24 cellular contexts compared by ENCODE assay signal in the genomic region with DNA sequence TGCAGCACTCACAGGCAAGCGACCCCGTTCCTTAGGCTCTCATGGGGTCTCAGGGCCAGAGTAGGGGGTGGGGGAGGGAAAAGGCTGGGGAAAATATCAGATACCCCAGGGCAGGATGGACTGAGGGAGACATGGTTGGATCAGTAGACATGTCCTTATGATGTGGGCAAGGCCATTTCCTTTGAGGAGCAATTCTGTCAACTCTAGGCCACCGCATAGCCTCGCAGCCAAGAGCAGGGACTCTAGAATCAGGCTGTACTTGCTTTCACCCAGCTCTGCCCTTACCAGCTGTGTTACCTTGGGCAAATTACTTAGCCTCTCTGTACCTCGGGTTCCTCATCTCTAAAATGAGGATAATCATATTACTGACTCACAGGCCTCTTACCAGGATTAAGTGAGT. TPM values are rescaled to one million over a fixed set of nuclear protein-coding genes. Genes with fewer than 3 reads are reported as not detected.
DNase-seq lines count a peak whose midpoint lies in the region; ATAC-seq, FAIRE-seq and TF ChIP-seq lines count a peak whose summit lies in the region.
"Had no signal": no experiment of that assay in that cellular context is flagged by ENCODE, and none has a peak within 500 bp of the region (broad histone marks: within the 10 kb centered on the region; RNA-seq: fewer than 3 reads in every experiment).

No MANE protein-coding gene starts in this region.

- no peaks in the 10 kb centered on the region for H3K27me3 ChIP-seq in CD4-positive, CD25-positive, alpha-beta regulatory T cell (ENCODE audit: control insufficient read depth, insufficient read depth, low read length)

- no peak for TF ChIP-seq POLR2A in A549 (IDR thresholded peaks at IDR 0.05; ENCODE audit: low read length)

- H3K4me1 ChIP-seq in A549, result peaks cover 19% of the 10 kb centered on the region
- peaks cover 52% of the 10 kb centered on the region for H3K4me1 ChIP-seq in CD4-positive, CD25-positive, alpha-beta regulatory T cell (ENCODE audit: control insufficient read depth, insufficient read depth, low read length, poor library complexity, severe bottlenecking)

- CTCF ChIA-PET in A549 (lab: Yijun Ruan, JAX), result interaction anchor here (1.2 kb wide), 1 partner anchor 233 kb away, joined by 3 read pairs; no protein-coding TSS in a partner anchor

- no peak for TF ChIP-seq EP300 in A549 (IDR thresholded peaks at IDR 0.05)

- 72% methylated on average over 3 of the region's 5 CpGs for WGBS in A549 (ENCODE audit: missing lambda C conversion rate)

- DNase-seq in A549 (ENCODE audit: low read depth in 1 of 2, low spot score in 1 of 2), result no peak
- DNase-seq in CD4-positive, CD25-positive, alpha-beta regulatory T cell, result no peak
- DNase-seq in RKO (ENCODE audit: low spot score), result peak; percentile 82
- DNase-seq in immature natural killer cell, result no peak
- DNase-seq in MV-4-11 (lab: John Stamatoyannopoulos, UW), result no peak
- DNase-seq in activated T-helper 2 cell treated with anti-CD3 and anti-CD28 coated beads, Interferon-gamma antibody, Interleukin-2, Interleukin-4, amounts not matched to agents 10 μg/mL and 5 μg/mL and 100 μg/mL, durations not matched to agents 14 hours and 24 hours and 36 hours (ENCODE audit: low spot score), result no peak
- DNase-seq: activated CD8-positive, alpha-beta memory T cell treated with anti-CD3 and anti-CD28 coated beads, Interleukin-2, amount 50 U/mL, for 48 hours; CD4-positive, alpha-beta memory T cell; cerebellar nuclear complex; DMS153; foreskin melanocyte; Kasumi-1; NCI-H1092; NCI-H187 treated with DMSO at 0.1 percent for 48 hours; stimulated activated CD4-positive, alpha-beta T cell treated with anti-CD3 and anti-CD28 coated beads, Interleukin-12 subunit alpha, Interleukin-12 subunit beta, amount 100 ng/mL, for 4 hours; stimulated activated CD4-positive, alpha-beta T cell treated with anti-CD3 and anti-CD28 coated beads, Interleukin-4, amount 100 ng/mL, for 24 hours; stimulated activated naive CD4-positive, alpha-beta T cell; T-helper 9 cell had no signal

- H3K4me3 Mint-ChIP-seq in CD4-positive, CD25-positive, alpha-beta regulatory T cell, result peak overlapping the region in 3 of 4 donors; percentile 22 to 97 (median 38)
- H3K4me3 Mint-ChIP-seq in immature natural killer cell, result peak overlapping the region; percentile 10 to 50 (median 21)
- no peak overlapping the region for H3K4me3 Mint-ChIP-seq in activated T-helper 2 cell treated with anti-CD3 and anti-CD28 coated beads, Interferon-gamma antibody, Interleukin-2, Interleukin-4, amounts not matched to agents 10 μg/mL and 5 μg/mL and 100 μg/mL, durations not matched to agents 14 hours and 24 hours and 36 hours (ENCODE audit: low read depth)
- H3K4me3 Mint-ChIP-seq: activated naive CD8-positive, alpha-beta T cell; memory B cell had no signal

- peak overlapping the region in 1 of 3 donors; percentile 76 for H3K27ac Mint-ChIP-seq in CD4-positive, CD25-positive, alpha-beta regulatory T cell
- peak overlapping the region in 4 of 6 donors; percentile 17 to 80 (median 76) for H3K27ac Mint-ChIP-seq in immature natural killer cell
- H3K27ac Mint-ChIP-seq in activated T-helper 2 cell treated with anti-CD3 and anti-CD28 coated beads, Interferon-gamma antibody, Interleukin-2, Interleukin-4, amounts not matched to agents 10 μg/mL and 5 μg/mL and 100 μg/mL, durations not matched to agents 14 hours and 24 hours and 36 hours, result no peak overlapping the region
- H3K27ac Mint-ChIP-seq: activated naive CD8-positive, alpha-beta T cell; activated T-helper 17 cell treated with anti-CD3 and anti-CD28 coated beads, Interleukin-2, amount 50 U/mL, for 72 hours; memory B cell had no signal

- no peaks in the 10 kb centered on the region for H3K9me3 ChIP-seq in A549
- no peaks in the 10 kb centered on the region for H3K9me3 ChIP-seq in CD4-positive, CD25-positive, alpha-beta regulatory T cell (ENCODE audit: control insufficient read depth in 2 of 2, low read length in 2 of 2)
- H3K9me3 ChIP-seq: thoracic aorta had no signal

- H3K36me3 Mint-ChIP-seq in CD4-positive, CD25-positive, alpha-beta regulatory T cell, result peaks cover 2% of the 10 kb centered on the region
- peaks cover 0 to 3% (median 2%) of the 10 kb centered on the region in 3 donors for H3K36me3 Mint-ChIP-seq in immature natural killer cell
- peaks cover 11% of the 10 kb centered on the region for H3K36me3 Mint-ChIP-seq in activated T-helper 2 cell treated with anti-CD3 and anti-CD28 coated beads, Interferon-gamma antibody, Interleukin-2, Interleukin-4, amounts not matched to agents 10 μg/mL and 5 μg/mL and 100 μg/mL, durations not matched to agents 14 hours and 24 hours and 36 hours (ENCODE audit: low read depth)
- H3K36me3 Mint-ChIP-seq: activated naive CD8-positive, alpha-beta T cell had no signal

- no peak for TF ChIP-seq CTCF in A549 (IDR thresholded peaks at IDR 0.05)

- peaks cover 20 to 88% (median 38%) of the 10 kb centered on the region in 4 donors for H3K4me1 Mint-ChIP-seq in CD4-positive, CD25-positive, alpha-beta regulatory T cell
- H3K4me1 Mint-ChIP-seq in immature natural killer cell, result peaks cover 83 to 86% of the 10 kb centered on the region in 2 donors
- peaks cover 38% of the 10 kb centered on the region for H3K4me1 Mint-ChIP-seq in activated T-helper 2 cell treated with anti-CD3 and anti-CD28 coated beads, Interferon-gamma antibody, Interleukin-2, Interleukin-4, amounts not matched to agents 10 μg/mL and 5 μg/mL and 100 μg/mL, durations not matched to agents 14 hours and 24 hours and 36 hours (ENCODE audit: low read depth)

- ATAC-seq in A549 (no peak), HG03039 (IDR thresholded peaks at IDR 0.05; ENCODE audit: unreplicated experiment) (no peak), GM21360 (IDR thresholded peaks at IDR 0.05; ENCODE audit: unreplicated experiment) (no peak)
- no peak for ATAC-seq in CD4-positive, CD25-positive, alpha-beta regulatory T cell (ENCODE audit: low read depth in 2 of 2)
- ATAC-seq: activated T-helper 17 cell treated with anti-CD3 and anti-CD28 coated beads, Interleukin-2, amount 50 U/mL, for 72 hours had no signal

- no peaks in the 10 kb centered on the region for H3K27me3 Mint-ChIP-seq in CD4-positive, CD25-positive, alpha-beta regulatory T cell
- H3K27me3 Mint-ChIP-seq in immature natural killer cell (ENCODE audit: low read depth in 3 of 3), result peaks cover 4 to 15% (median 12%) of the 10 kb centered on the region in 3 donors
- no peaks in the 10 kb centered on the region for H3K27me3 Mint-ChIP-seq in activated T-helper 2 cell treated with anti-CD3 and anti-CD28 coated beads, Interferon-gamma antibody, Interleukin-2, Interleukin-4, amounts not matched to agents 10 μg/mL and 5 μg/mL and 100 μg/mL, durations not matched to agents 14 hours and 24 hours and 36 hours (ENCODE audit: low read depth)
- H3K27me3 Mint-ChIP-seq: activated naive CD8-positive, alpha-beta T cell; activated T-helper 17 cell treated with anti-CD3 and anti-CD28 coated beads, Interleukin-2, amount 50 U/mL, for 72 hours; CD4-positive, alpha-beta memory T cell; memory B cell had no signal

- POLR2A ChIA-PET in A549 (lab: Yijun Ruan, JAX), result interaction anchor here (1.8 kb wide), 1 partner anchor 69 kb away, joined by 5 read pairs; a partner anchor contains a TSS

- H3K27ac ChIP-seq in A549, result peak overlapping the region; percentile 27 to 82; a peak in 4 of 6 replicates
- H3K27ac ChIP-seq in CD4-positive, CD25-positive, alpha-beta regulatory T cell (ENCODE audit: insufficient read depth, low read length, poor library complexity, severe bottlenecking), result no peak overlapping the region
- H3K27ac ChIP-seq: thoracic aorta had no signal

- TF ChIP-seq RAD21 in A549 (conservative IDR thresholded peaks at IDR 0.05 in 1 of 2, IDR thresholded peaks at IDR 0.05 in 1 of 2), result no peak

- H3K9me3 Mint-ChIP-seq in CD4-positive, CD25-positive, alpha-beta regulatory T cell, result no peaks in the 10 kb centered on the region
- H3K9me3 Mint-ChIP-seq in immature natural killer cell, result no peaks in the 10 kb centered on the region
- H3K9me3 Mint-ChIP-seq in activated T-helper 2 cell treated with anti-CD3 and anti-CD28 coated beads, Interferon-gamma antibody, Interleukin-2, Interleukin-4, amounts not matched to agents 10 μg/mL and 5 μg/mL and 100 μg/mL, durations not matched to agents 14 hours and 24 hours and 36 hours, result no peaks in the 10 kb centered on the region
- H3K9me3 Mint-ChIP-seq: activated T-helper 17 cell treated with anti-CD3 and anti-CD28 coated beads, Interleukin-2, amount 50 U/mL, for 72 hours; CD4-positive, alpha-beta memory T cell; memory B cell had no signal

- H3K36me3 ChIP-seq in CD4-positive, CD25-positive, alpha-beta regulatory T cell (ENCODE audit: control insufficient read depth, insufficient read depth, low read length), result peaks cover 7% of the 10 kb centered on the region
- H3K36me3 ChIP-seq: thoracic aorta had no signal

- peak overlapping the region; percentile 10; the same call in 1 of the 3 replicates for H3K4me2 ChIP-seq in A549

- intact Hi-C loops in activated T-helper 2 cell treated with anti-CD3 and anti-CD28 coated beads, Interferon-gamma antibody, Interleukin-2, Interleukin-4, amounts not matched to agents 10 μg/mL and 5 μg/mL and 100 μg/mL, durations not matched to agents 14 hours and 24 hours and 36 hours (cut with micrococcal nuclease), result no loop called here

- no peak for FAIRE-seq in A549 (lab: Jason Lieb, UNC)

- H3K4me3 ChIP-seq in A549, result no peak overlapping the region
- H3K4me3 ChIP-seq in CD4-positive, CD25-positive, alpha-beta regulatory T cell (ENCODE audit: low read depth, low read length), result no peak overlapping the region
- H3K4me3 ChIP-seq: thoracic aorta had no signal

TF ChIP-seq in A549, 52 proteins besides CTCF, POLR2A, EP300 and RAD21 (continues in another document):
- no peak for TF ChIP-seq RARB (CRISPR knock-in tag; IDR thresholded peaks at IDR 0.05)
- TF ChIP-seq, protein P1, sequence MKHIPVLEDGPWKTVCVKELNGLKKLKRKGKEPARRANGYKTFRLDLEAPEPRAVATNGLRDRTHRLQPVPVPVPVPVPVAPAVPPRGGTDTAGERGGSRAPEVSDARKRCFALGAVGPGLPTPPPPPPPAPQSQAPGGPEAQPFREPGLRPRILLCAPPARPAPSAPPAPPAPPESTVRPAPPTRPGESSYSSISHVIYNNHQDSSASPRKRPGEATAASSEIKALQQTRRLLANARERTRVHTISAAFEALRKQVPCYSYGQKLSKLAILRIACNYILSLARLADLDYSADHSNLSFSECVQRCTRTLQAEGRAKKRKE (CRISPR knock-in tag; IDR thresholded peaks at IDR 0.05; ENCODE audit: low read depth), result no peak

RNA-seq across cellular contexts. Expression of a gene that starts 2.2 kb away (rescaled TPM):
- polyA plus RNA-seq in A549 (2011; rRNA removed) (0.45 TPM in 2 replicates), A549 (2017; fragmentation: RNase III; extraction: RNeasy Plus Mini Kit Qiagen cat#74134 plus additional on column Dnase treatment) (0.63 to 1.0 TPM (median 0.87 TPM) in 3 replicates), immature natural killer cell (10 to 100 TPM; 35.2 to 52.1 (median 38.4) TPM)
- 0.35 and 0.44 TPM in 2 replicates for polyA plus RNA-seq in A549 (2012; cell fraction: cytosol; rRNA removed)
- 6.4 and 9.2 TPM in 2 replicates for polyA plus RNA-seq in A549 (2012; cell fraction: nucleus; rRNA removed)
- 0.04 and 0.34 TPM in 2 replicates for polyA minus RNA-seq in A549 (2011; rRNA and poly(A)+ RNA removed)
- total RNA-seq in CD4-positive, CD25-positive, alpha-beta regulatory T cell, result 68.7 TPM
- polyA plus RNA-seq in CD4-positive, CD25-positive, alpha-beta regulatory T cell, result 10 to 100 TPM; 60.7 to 75.8 (median 69.8) TPM
- total RNA-seq in activated T-helper 2 cell treated with anti-CD3 and anti-CD28 coated beads, Interferon-gamma antibody, Interleukin-2, Interleukin-4, amounts not matched to agents 10 μg/mL and 5 μg/mL and 100 μg/mL, durations not matched to agents 14 hours and 24 hours and 36 hours, result 34.7 and 37.5 TPM in 2 replicates
